In genomic region chr2:85326406-85326945, GRCh38 we compare ENCODE assay signal across 8 cellular contexts. TPM values are rescaled to one million over a fixed set of nuclear protein-coding genes. Genes with fewer than 3 reads are reported as not detected.
DNase-seq lines count a peak whose midpoint lies in the region; ATAC-seq and TF ChIP-seq lines count a peak whose summit lies in the region.

No MANE protein-coding gene starts in this region.

- H3K4me3 ChIP-seq in IMR-90 (ENCODE audit: insufficient read depth, low read depth, low read length): peak overlapping the region; percentile 57
- H3K4me3 ChIP-seq in dorsolateral prefrontal cortex: peak overlapping the region; percentile 44 to 94 (median 79)
- peak overlapping the region; percentile 84 for H3K4me3 ChIP-seq in naive thymus-derived CD4-positive, alpha-beta T cell (ENCODE audit: low read length)

- in situ Hi-C loops in IMR-90 (cut with MboI; ENCODE audit: low sequenced_read_pairs): no loop called here

- peaks cover 39% of the 10 kb centered on the region for H3K36me3 ChIP-seq in IMR-90 (ENCODE audit: control insufficient read depth, insufficient read depth, low read length)
- peaks cover 14 to 47% (median 38%) of the 10 kb centered on the region in 3 experiments for H3K36me3 ChIP-seq in naive thymus-derived CD4-positive, alpha-beta T cell (ENCODE audit: control insufficient read depth in 2 of 3, insufficient read depth in 3 of 3, low read length in 3 of 3)

- H3K9ac ChIP-seq in IMR-90 (ENCODE audit: low read depth, low read length): peak overlapping the region; percentile 69

- intact Hi-C loops in CD14-positive monocyte (cut with micrococcal nuclease) (loop anchor here in 1 of 2 donors (2.0 to 10.0 kb wide), 2 partner anchors 28 to 78 kb away; partner anchors contain the start of genes ELMOD3 and RETSAT), IMR-90 (cut with micrococcal nuclease) (loop anchor here (5.0 kb wide), 1 partner anchor 226 kb away; no protein-coding TSS in a partner anchor), dorsolateral prefrontal cortex (cut with DNase I) (loop anchor here (2.0 kb wide), 2 partner anchors 18 to 28 kb away; partner anchors contain the start of genes ELMOD3 (in 1 of the 2) and RETSAT (in 1 of the 2))
- intact Hi-C loops in naive thymus-derived CD4-positive, alpha-beta T cell (cut with micrococcal nuclease): loop anchor here (1.0 to 10.0 kb wide), 7 partner anchors 8 to 1116 kb away; partner anchors contain the start of genes KDM3A (in 1 of the 2), MAT2A (in 1 of the 2), TMEM150A (in 1 of the 2) and USP39 (in 1 of the 2)

- H2BK5ac ChIP-seq in IMR-90 (ENCODE audit: low read depth, low read length, poor library complexity, severe bottlenecking): peak overlapping the region; percentile 11

- no peak for TF ChIP-seq RAD21 in IMR-90 (IDR thresholded peaks at IDR 0.05; ENCODE audit: low read length)

- peak overlapping the region; percentile 53 for H2AK9ac ChIP-seq in IMR-90 (replicated peaks; ENCODE audit: low read depth, low read length, poor library complexity)

- H3K27ac ChIP-seq in IMR-90 (ENCODE audit: insufficient read depth, low read length) (peak overlapping the region; percentile 77), dorsolateral prefrontal cortex (peak overlapping the region in 35 of 59 donors; percentile 4 to 100 (median 94))
- H3K27ac ChIP-seq in naive thymus-derived CD4-positive, alpha-beta T cell (ENCODE audit: low read depth, low read length): peak overlapping the region; percentile 92

- dilution Hi-C loops in IMR-90 (cut with HindIII; ENCODE audit: low sequenced_read_pairs, unreplicated experiment): no loop called here

- no TSS peak for BruUV-seq in IMR-90 (replicated peaks; lab: Mats Ljungman, UMichigan)

- H3K4me1 Mint-ChIP-seq in CD14-positive monocyte: peaks cover 60% of the 10 kb centered on the region
- H3K4me1 Mint-ChIP-seq in WTC11: peaks cover 40% of the 10 kb centered on the region
- H3K4me1 Mint-ChIP-seq in naive thymus-derived CD4-positive, alpha-beta T cell: peaks cover 44 to 66% (median 61%) of the 10 kb centered on the region in 7 donors

- 37% methylated on average over 8 of the region's 20 CpGs; no CpG with 5 or more reads in 1 of the 2 experiments for WGBS in IMR-90 (ENCODE audit: extremely low coverage in 2 of 2, insufficient read length in 1 of 2), 2 experiments

- H3K9me3 Mint-ChIP-seq in CD14-positive monocyte (no peaks in the 10 kb centered on the region), WTC11 (peaks cover 4% of the 10 kb centered on the region; the same call in 1 of the 2 replicates)
- H3K9me3 Mint-ChIP-seq in naive thymus-derived CD4-positive, alpha-beta T cell: peaks cover 0 to 3% (median 0%) of the 10 kb centered on the region in 11 donors

- no peak overlapping the region for H3K56ac ChIP-seq in IMR-90 (ENCODE audit: extremely low read depth, insufficient read depth, low read length)

- no peak overlapping the region for H2BK120ac ChIP-seq in IMR-90 (ENCODE audit: low read depth, low read length)

- peaks cover 7% of the 10 kb centered on the region for H3K4me1 ChIP-seq in IMR-90 (ENCODE audit: control insufficient read depth, insufficient read depth, low read length)
- H3K4me1 ChIP-seq in naive thymus-derived CD4-positive, alpha-beta T cell (ENCODE audit: control insufficient read depth in 2 of 2, insufficient read depth in 2 of 2, low read length in 2 of 2): peaks cover 39 to 46% of the 10 kb centered on the region in 2 donors

- H3K27me3 ChIP-seq in IMR-90 (ENCODE audit: control insufficient read depth, insufficient read depth, low read length) (no peaks in the 10 kb centered on the region), dorsolateral prefrontal cortex (no peaks in the 10 kb centered on the region)
- H3K27me3 ChIP-seq in naive thymus-derived CD4-positive, alpha-beta T cell (ENCODE audit: control insufficient read depth in 2 of 2, insufficient read depth in 2 of 2, low read length in 2 of 2): no peaks in the 10 kb centered on the region

- H3K9me1 ChIP-seq in IMR-90 (ENCODE audit: insufficient read depth, low read length): peaks cover 8% of the 10 kb centered on the region

- POLR2A ChIA-PET in IMR-90 (lab: Charles Lee; ENCODE audit: unreplicated experiment): no interaction called here
- POLR2A ChIA-PET in WTC11 (lab: Charles Lee): interaction anchor here (2.0 kb wide), 1 partner anchor 28 kb away, joined by 11 read pairs; the partner anchor contains the start of genes ELMOD3 and RETSAT
- POLR2A ChIA-PET in naive thymus-derived CD4-positive, alpha-beta T cell (lab: Charles Lee): interaction anchor here (0.6 to 12.6 kb wide), 30 partner anchors 8 to 1115 kb away, joined by 3 to 220 read pairs (median 6); partner anchors contain the start of genes C2orf68, ELMOD3, KDM3A and MAT2A

- H3K27ac Mint-ChIP-seq in CD14-positive monocyte: peak overlapping the region; percentile 97 to 100 (median 100)
- no peak overlapping the region for H3K27ac Mint-ChIP-seq in WTC11
- peak overlapping the region; percentile 97 to 100 (median 99) for H3K27ac Mint-ChIP-seq in naive thymus-derived CD4-positive, alpha-beta T cell

- H3K4me3 Mint-ChIP-seq in CD14-positive monocyte (peak overlapping the region; percentile 98 to 100), WTC11 (peak overlapping the region; percentile 97)
- H3K4me3 Mint-ChIP-seq in naive thymus-derived CD4-positive, alpha-beta T cell: peak overlapping the region; percentile 97 to 100 (median 99)

- H3K4ac ChIP-seq in IMR-90 (ENCODE audit: low read depth, low read length): peak overlapping the region; percentile 3; the same call in 1 of the 2 replicates

- no peaks in the 10 kb centered on the region for H3K9me3 ChIP-seq in IMR-90 (ENCODE audit: control insufficient read depth, insufficient read depth, low read length)
- H3K9me3 ChIP-seq in naive thymus-derived CD4-positive, alpha-beta T cell (ENCODE audit: control insufficient read depth in 2 of 3, low read length in 3 of 3): no peaks in the 10 kb centered on the region

- H3K36me3 Mint-ChIP-seq in CD14-positive monocyte: peaks cover 36 to 42% of the 10 kb centered on the region in 2 donors
- peaks cover 42% of the 10 kb centered on the region for H3K36me3 Mint-ChIP-seq in WTC11
- H3K36me3 Mint-ChIP-seq in naive thymus-derived CD4-positive, alpha-beta T cell: peaks cover 5 to 54% (median 51%) of the 10 kb centered on the region in 5 donors

- no peak overlapping the region for H4K91ac ChIP-seq in IMR-90 (ENCODE audit: insufficient read depth, low read depth, low read length)

- no peak overlapping the region for H2BK20ac ChIP-seq in IMR-90 (ENCODE audit: low read depth, low read length)

- H2AFZ ChIP-seq in IMR-90 (replicated peaks; ENCODE audit: low read length, poor library complexity): no peak overlapping the region

- H2AK5ac ChIP-seq in IMR-90 (ENCODE audit: low read depth, low read length): peak overlapping the region; percentile 52

- peak; percentile 21 for ATAC-seq in GM19463 (IDR thresholded peaks at IDR 0.05; ENCODE audit: unreplicated experiment)
- no peak for ATAC-seq in IMR-90 (ENCODE audit: low read depth)
- no peak for ATAC-seq in WTC11
- peak; percentile 25 for ATAC-seq in naive thymus-derived CD4-positive, alpha-beta T cell
- ATAC-seq in esophagus mucosa: no peak

- H4K20me1 ChIP-seq in IMR-90 (ENCODE audit: insufficient read depth, low read length): peaks cover 44% of the 10 kb centered on the region

- H3K23ac ChIP-seq in IMR-90 (ENCODE audit: low read depth, low read length): peak overlapping the region; percentile 91

- DNase-seq in CD14-positive monocyte (ENCODE audit: low spot score) (peak; percentile 69), IMR-90 (peak; percentile 43), WTC11 (ENCODE audit: low spot score) (no peak), dorsolateral prefrontal cortex (no peak), dedifferentiated amniotic fluid mesenchymal stem cell (ENCODE audit: extremely low spot score) (no peak)
- DNase-seq in naive thymus-derived CD4-positive, alpha-beta T cell: peak in 8 of 9 donors; percentile 48 to 65 (median 61)

- peak overlapping the region; percentile 47; the same call in 1 of the 2 replicates for H4K5ac ChIP-seq in IMR-90 (ENCODE audit: low read depth, low read length)

- H3K79me1 ChIP-seq in IMR-90 (ENCODE audit: low read depth in 1 of 2, low read length in 2 of 2): peaks cover 3 to 65% of the 10 kb centered on the region in 2 experiments

- H3K18ac ChIP-seq in IMR-90 (ENCODE audit: low read depth, low read length): no peak overlapping the region

- H4K8ac ChIP-seq in IMR-90 (ENCODE audit: low read depth in 2 of 2, low read length in 2 of 2): no peak overlapping the region

- peak overlapping the region; percentile 100 for H3K4me2 ChIP-seq in IMR-90 (ENCODE audit: low read depth, low read length)

- TF ChIP-seq CTCF in CD14-positive monocyte (IDR thresholded peaks at IDR 0.05): no peak
- no peak for TF ChIP-seq CTCF in IMR-90 (conservative IDR thresholded peaks at IDR 0.05; ENCODE audit: low read depth, low read length)
- TF ChIP-seq CTCF in WTC11 (IDR thresholded peaks at IDR 0.05): no peak
- TF ChIP-seq CTCF in dorsolateral prefrontal cortex (IDR thresholded peaks at IDR 0.05 in 54 of 56, conservative IDR thresholded peaks at IDR 0.05 in 2 of 56; ENCODE audit: low read depth in 1 of 56, partially characterized antibody in 56 of 56): no peak

- peaks cover 0 to 2% (median 0%) of the 10 kb centered on the region in 3 donors for H3K27me3 Mint-ChIP-seq in CD14-positive monocyte (ENCODE audit: low read depth in 3 of 3)
- no peaks in the 10 kb centered on the region for H3K27me3 Mint-ChIP-seq in WTC11 (ENCODE audit: low read depth)
- H3K27me3 Mint-ChIP-seq in naive thymus-derived CD4-positive, alpha-beta T cell: no peaks in the 10 kb centered on the region

- no peak for TF ChIP-seq POLR2A in IMR-90 (IDR thresholded peaks at IDR 0.05; ENCODE audit: low read depth, low read length)

- no peak overlapping the region for H2BK15ac ChIP-seq in IMR-90 (ENCODE audit: low read depth, low read length)

- CTCF ChIA-PET in IMR-90 (lab: Yijun Ruan, JAX): no interaction called here
- CTCF ChIA-PET in WTC11 (lab: Charles Lee): interaction anchor here (1.0 to 3.3 kb wide), 3 partner anchors 27 to 260 kb away, joined by 5 to 15 read pairs (median 10); no protein-coding TSS in a partner anchor
- CTCF ChIA-PET in naive thymus-derived CD4-positive, alpha-beta T cell (lab: Charles Lee): interaction anchor here (0.6 to 1.6 kb wide), 5 partner anchors 17 to 226 kb away, joined by 3 to 6 read pairs (median 4); no protein-coding TSS in a partner anchor

- 0 out of 2 replicates have a peak overlapping the region, but pooled peaks have one; percentile 35 for H3K14ac ChIP-seq in IMR-90 (replicated peaks; ENCODE audit: low read depth, low read length)

RNA-seq across cellular contexts. Expression of gene TGOLN2, which starts 1.3 kb away (rescaled TPM):
- polyA plus RNA-seq in CD14-positive monocyte: 100 to 1,000 TPM in 1 of 2 donors, 10 to 100 TPM in 1; 68.2 to 111 TPM
- 57.7 and 61.7 TPM in 2 replicates for total RNA-seq in IMR-90 (2012; rRNA removed)
- 92.3 and 94.2 TPM in 2 replicates for polyA plus RNA-seq in IMR-90 (2012; rRNA removed)
- polyA plus RNA-seq in IMR-90 (2012; cell fraction: cytosol; rRNA removed): 65.8 and 82.6 TPM in 2 replicates
- polyA plus RNA-seq in IMR-90 (2012; cell fraction: nucleus; rRNA removed; ENCODE audit: low replicate concordance): 27.8 and 83.8 TPM in 2 replicates
- total RNA-seq in WTC11 (2021): 42.2 to 43.9 TPM (median 43.7 TPM) in 3 replicates
- total RNA-seq in dorsolateral prefrontal cortex: 100 to 1,000 TPM in 112 of 120 experiments, 10 to 100 TPM in 8; 90.8 to 148 (median 114) TPM
- total RNA-seq in naive thymus-derived CD4-positive, alpha-beta T cell: 100 to 1,000 TPM; 144 to 200 (median 178) TPM
- 100 to 1,000 TPM in 1 of 2 donors, 10 to 100 TPM in 1; 75.7 to 107 TPM for polyA plus RNA-seq in naive thymus-derived CD4-positive, alpha-beta T cell
- 31.0 TPM for total RNA-seq in esophagus mucosa

RNA-seq across cellular contexts. Expression of gene RETSAT, which starts 27.9 kb away (rescaled TPM):
- polyA plus RNA-seq in CD14-positive monocyte: 10 to 100 TPM; 15.0 to 15.8 TPM
- total RNA-seq in IMR-90 (2012; rRNA removed): 25.0 and 32.3 TPM in 2 replicates
- polyA plus RNA-seq in IMR-90 (2012; rRNA removed): 22.8 and 25.6 TPM in 2 replicates
- polyA plus RNA-seq in IMR-90 (2012; cell fraction: cytosol; rRNA removed): 12.7 and 18.2 TPM in 2 replicates
- polyA plus RNA-seq in IMR-90 (2012; cell fraction: nucleus; rRNA removed; ENCODE audit: low replicate concordance): 30.4 and 42.7 TPM in 2 replicates
- 18.9 to 24.4 TPM (median 21.6 TPM) in 3 replicates for total RNA-seq in WTC11 (2021)
- 10 to 100 TPM; 19.8 to 54.2 (median 39.0) TPM for total RNA-seq in dorsolateral prefrontal cortex
- 10 to 100 TPM; 18.5 to 30.5 (median 20.2) TPM for total RNA-seq in naive thymus-derived CD4-positive, alpha-beta T cell
- polyA plus RNA-seq in naive thymus-derived CD4-positive, alpha-beta T cell: 10 to 100 TPM in 1 of 2 donors, 1 to 10 TPM in 1; 8.9 to 14.5 TPM
- total RNA-seq in esophagus mucosa: 77.9 TPM

RNA-seq across cellular contexts. Expression of gene ELMOD3, which starts 28.1 kb away (rescaled TPM):
- polyA plus RNA-seq in CD14-positive monocyte (1 to 10 TPM; 6.1 to 7.2 TPM), IMR-90 (2012; rRNA removed) (19.2 and 20.7 TPM in 2 replicates)
- total RNA-seq in IMR-90 (2012; rRNA removed) (10.8 and 13.1 TPM in 2 replicates), WTC11 (2021) (9.7 to 10.8 TPM (median 10.6 TPM) in 3 replicates), dorsolateral prefrontal cortex (10 to 100 TPM; 17.1 to 43.7 (median 29.2) TPM), esophagus mucosa (8.1 TPM)
- 6.6 and 7.8 TPM in 2 replicates for polyA plus RNA-seq in IMR-90 (2012; cell fraction: cytosol; rRNA removed)
- 72.0 and 88.6 TPM in 2 replicates for polyA plus RNA-seq in IMR-90 (2012; cell fraction: nucleus; rRNA removed; ENCODE audit: low replicate concordance)
- 10 to 100 TPM; 20.2 to 33.3 (median 21.7) TPM for total RNA-seq in naive thymus-derived CD4-positive, alpha-beta T cell
- 10 to 100 TPM in 1 of 2 donors, 1 to 10 TPM in 1; 9.4 to 13.3 TPM for polyA plus RNA-seq in naive thymus-derived CD4-positive, alpha-beta T cell

Comparison
In these comparisons a context has a peak if more than half of its experiments do, and no peak if none do; other contexts are left out.
1. DNase-seq: peak in CD14-positive monocyte (single experiment), IMR-90 (single experiment) and naive thymus-derived CD4-positive, alpha-beta T cell (8 of 9); none in WTC11 (single experiment), dorsolateral prefrontal cortex (0 of 10) and dedifferentiated amniotic fluid mesenchymal stem cell (single experiment).
2. ATAC-seq: peak in GM19463 (single experiment) and naive thymus-derived CD4-positive, alpha-beta T cell (single experiment); none in IMR-90 (single experiment), WTC11 (single experiment) and esophagus mucosa (single experiment).
3. Peak in every context shown above with its lines, with median percentiles within 50 percentile points of each other: H3K4me3 Mint-ChIP-seq, H3K27ac ChIP-seq and H3K4me3 ChIP-seq.